8 cellular contexts compared by ENCODE assay signal in the genomic region with DNA sequence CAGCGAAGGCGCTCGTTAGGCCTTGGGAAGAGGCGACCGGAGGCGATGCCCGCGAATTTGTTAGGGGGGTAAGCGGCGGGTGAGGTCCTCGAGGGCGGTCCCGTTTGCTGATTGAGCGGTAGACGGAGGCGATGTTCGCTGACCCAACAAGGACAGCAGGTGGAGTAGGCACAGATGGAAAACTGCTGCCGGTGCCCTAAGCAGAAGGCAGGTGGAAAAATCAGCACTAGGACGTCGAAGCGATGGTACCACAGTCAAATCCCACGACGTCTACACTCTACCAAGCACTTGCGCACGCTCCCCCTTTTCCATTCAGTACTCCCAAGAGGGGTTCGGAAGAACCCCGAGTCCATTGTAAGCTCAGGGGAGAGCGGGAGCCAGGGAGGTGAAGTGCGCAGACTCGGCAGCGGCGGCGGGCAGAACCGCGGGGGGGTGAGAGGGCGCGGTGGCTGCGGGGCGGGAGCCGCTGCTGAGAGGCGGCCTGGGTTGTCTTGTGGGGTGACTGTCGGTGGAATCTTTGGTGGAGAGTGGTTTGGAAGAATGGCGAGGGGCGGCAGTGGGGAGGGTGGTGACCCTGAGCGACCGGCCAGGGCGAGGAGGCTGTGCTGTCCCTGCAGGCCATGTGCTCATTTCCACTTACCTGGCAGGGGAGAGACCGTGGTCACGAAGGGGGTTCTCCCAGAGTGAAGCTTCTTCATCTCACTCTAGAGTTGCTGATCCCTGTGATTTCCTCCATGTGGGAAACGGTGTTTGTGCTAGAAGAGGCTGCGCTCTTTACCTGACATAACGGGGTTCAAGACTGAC. TPM values are rescaled to one million over a fixed set of nuclear protein-coding genes. Genes with fewer than 3 reads are reported as not detected.
A peak's percentile ranks its signal among the peaks of the same experiment; 100 is the strongest.
DNase-seq lines count a peak whose midpoint lies in the region; FAIRE-seq and TF ChIP-seq lines count a peak whose summit lies in the region.
"Not testable (repeated sequence)": the region's sequence is repeated elsewhere in the genome, so short reads cannot be mapped to it uniquely, and the experiment has no call there.

No MANE protein-coding gene starts in this region.

- not testable (repeated sequence) for H3K9me3 ChIP-seq in MM.1S (replicated peaks; ENCODE audit: insufficient read depth, low read length); keratinocyte (ENCODE audit: control insufficient read depth, low read depth, low read length)

- not testable (repeated sequence) for H3K4me1 Mint-ChIP-seq in activated CD4-positive, alpha-beta memory T cell treated with anti-CD3 and anti-CD28 coated beads for 36 hours (ENCODE audit: low read depth); osteocyte (ENCODE audit: unreplicated experiment)

- H3K36me3 Mint-ChIP-seq in activated CD4-positive, alpha-beta memory T cell treated with anti-CD3 and anti-CD28 coated beads for 36 hours; osteocyte (ENCODE audit: unreplicated experiment): not testable (repeated sequence)

- H3K4me3 ChIP-seq in MM.1S (ENCODE audit: low read length): not testable (repeated sequence)
- H3K4me3 ChIP-seq in epithelial cell of proximal tubule (ENCODE audit: low read depth, low read length): peak overlapping the region; percentile 47
- peak overlapping the region in 2 of 3 experiments; percentile 27 to 28 for H3K4me3 ChIP-seq in keratinocyte (ENCODE audit: control insufficient read depth in 2 of 3, extremely low read depth in 1 of 3, insufficient read depth in 2 of 3, low read depth in 1 of 3, low read length in 3 of 3)

- not testable (repeated sequence) for H3F3A ChIP-seq in MM.1S (ENCODE audit: insufficient read depth, low read length)

- dilution Hi-C loops in keratinocyte (cut with MboI; ENCODE audit: extremely low pct_ligation_motif_present, low sequenced_read_pairs): not testable (repeated sequence)

- H3K9me3 Mint-ChIP-seq in activated CD4-positive, alpha-beta memory T cell treated with anti-CD3 and anti-CD28 coated beads for 36 hours; osteocyte (ENCODE audit: unreplicated experiment): not testable (repeated sequence)

- not testable (repeated sequence) for H2AFZ ChIP-seq in MM.1S (ENCODE audit: low read length)
- peak overlapping the region; percentile 43 for H2AFZ ChIP-seq in keratinocyte (ENCODE audit: control insufficient read depth, low read length)

- H3K9me1 ChIP-seq in keratinocyte (ENCODE audit: control insufficient read depth, extremely low read depth, insufficient read depth, low read length): not testable (repeated sequence)

- H3K9ac ChIP-seq in MM.1S (ENCODE audit: low read length); keratinocyte (ENCODE audit: control insufficient read depth, extremely low read depth, insufficient read depth, low read length): not testable (repeated sequence)

- POLR2A ChIA-PET in activated CD4-positive, alpha-beta memory T cell treated with anti-CD3 and anti-CD28 coated beads for 36 hours (lab: Charles Lee): not testable (repeated sequence)

- not testable (repeated sequence) for H3K27ac ChIP-seq in MM.1S (ENCODE audit: low read length); keratinocyte (ENCODE audit: control insufficient read depth, insufficient read depth, low read length)

- H3K27me3 ChIP-seq in MM.1S (replicated peaks; ENCODE audit: insufficient read depth, low read length): peaks cover 24% of the 10 kb centered on the region
- H3K27me3 ChIP-seq in keratinocyte (ENCODE audit: control insufficient read depth, extremely low read depth, insufficient read depth, low read length): not testable (repeated sequence)

- H3K9me2 ChIP-seq in MM.1S (replicated peaks; ENCODE audit: insufficient read depth, low read length): not testable (repeated sequence)

- not testable (repeated sequence) for H3K79me2 ChIP-seq in MM.1S (ENCODE audit: low read length); keratinocyte (ENCODE audit: control insufficient read depth, insufficient read depth, low read length)

- H4K20me1 ChIP-seq in MM.1S (ENCODE audit: insufficient read depth, low read length); keratinocyte (ENCODE audit: control insufficient read depth, extremely low read depth, insufficient read depth, low read length): not testable (repeated sequence)

- peak overlapping the region; percentile 69 for H3K4me3 Mint-ChIP-seq in activated CD4-positive, alpha-beta memory T cell treated with anti-CD3 and anti-CD28 coated beads for 36 hours
- peak overlapping the region; percentile 70 for H3K4me3 Mint-ChIP-seq in osteocyte (ENCODE audit: unreplicated experiment)

- FAIRE-seq in keratinocyte (lab: Jason Lieb, UNC): not testable (repeated sequence)

- not testable (repeated sequence) for H3K27ac Mint-ChIP-seq in activated CD4-positive, alpha-beta memory T cell treated with anti-CD3 and anti-CD28 coated beads for 36 hours; osteocyte (ENCODE audit: unreplicated experiment)

- H3K4me2 ChIP-seq in MM.1S (ENCODE audit: low read depth, low read length) (peak overlapping the region; percentile 18; the same call in 1 of the 2 replicates), keratinocyte (ENCODE audit: control insufficient read depth, extremely low read depth, insufficient read depth, low read depth, low read length) (peak overlapping the region; percentile 65)

- H3K36me3 ChIP-seq in MM.1S (replicated peaks; ENCODE audit: insufficient read depth, low read length); keratinocyte (ENCODE audit: control insufficient read depth in 2 of 2, extremely low read depth in 1 of 2, insufficient read depth in 2 of 2, low read length in 2 of 2): not testable (repeated sequence)

- not testable (repeated sequence) for H3K4me1 ChIP-seq in MM.1S (ENCODE audit: low read length); keratinocyte (ENCODE audit: control insufficient read depth, extremely low read depth, insufficient read depth, low read length)

- CTCF ChIA-PET in activated CD4-positive, alpha-beta memory T cell treated with anti-CD3 and anti-CD28 coated beads for 36 hours (lab: Charles Lee): not testable (repeated sequence)

- not testable (repeated sequence) for TF ChIP-seq CTCF in MM.1S (IDR thresholded peaks at IDR 0.05; ENCODE audit: low read length); epithelial cell of proximal tubule (conservative IDR thresholded peaks at IDR 0.05; ENCODE audit: low read depth, low read length); keratinocyte (optimal IDR thresholded peaks at IDR 0.05 in 1 of 3, IDR thresholded peaks at IDR 0.05 in 1 of 3, conservative IDR thresholded peaks at IDR 0.05 in 1 of 3; ENCODE audit: extremely low read depth in 1 of 3, insufficient read depth in 2 of 3, low read length in 3 of 3); osteocyte (IDR thresholded peaks at IDR 0.05)

- DNase-seq in C1 segment of cervical spinal cord (lab: John Stamatoyannopoulos, UW) (peak in 10 of 14 donors; percentile 23 to 80 (median 39)), amygdala (lab: John Stamatoyannopoulos, UW) (peak in 37 of 56 donors; percentile 4 to 78 (median 49))
- DNase-seq in MM.1S; epithelial cell of proximal tubule (ENCODE audit: low read depth); keratinocyte (ENCODE audit: low read depth, low spot score); osteocyte (ENCODE audit: extremely low spot score, unreplicated experiment): not testable (repeated sequence)
- peak; percentile 38 for DNase-seq in activated CD4-positive, alpha-beta memory T cell treated with anti-CD3 and anti-CD28 coated beads for 36 hours
- DNase-seq in stimulated activated CD8-positive, alpha-beta memory T cell treated with anti-CD3 and anti-CD28 coated beads, Interleukin-4, amount 100 ng/mL, for 48 hours: peak; percentile 54

- intact Hi-C loops in activated CD4-positive, alpha-beta memory T cell treated with anti-CD3 and anti-CD28 coated beads for 36 hours (cut with micrococcal nuclease): not testable (repeated sequence)

- H3K27me3 Mint-ChIP-seq in activated CD4-positive, alpha-beta memory T cell treated with anti-CD3 and anti-CD28 coated beads for 36 hours: peaks cover 32% of the 10 kb centered on the region
- peaks cover 20% of the 10 kb centered on the region for H3K27me3 Mint-ChIP-seq in osteocyte (ENCODE audit: unreplicated experiment)

RNA-seq across cellular contexts. Expression of a gene that starts 22.5 kb away (rescaled TPM):
- 1,000 to 10,000 TPM; 1,390 to 1,409 TPM for total RNA-seq in activated CD4-positive, alpha-beta memory T cell treated with anti-CD3 and anti-CD28 coated beads for 36 hours
- total RNA-seq in epithelial cell of proximal tubule (under 0.01 TPM in 2 replicates), osteocyte (2,650 and 2,859 TPM in 2 replicates)
- 66.0 to 67.0 TPM in 2 of 3 replicates, not detected in the other for polyA plus RNA-seq in keratinocyte
- not detected for polyA plus RNA-seq in keratinocyte (2011; ENCODE audit: low read depth)
- not detected in 2 replicates for polyA plus RNA-seq in keratinocyte (2011; cell fraction: cytosol; rRNA removed)
- polyA plus RNA-seq in keratinocyte (2011; cell fraction: nucleus; rRNA removed): under 0.01 TPM in 2 replicates
- polyA plus RNA-seq in keratinocyte (2012; ENCODE audit: low replicate concordance): not detected in 2 replicates
- polyA minus RNA-seq in keratinocyte: 13,175 to 24,724 TPM (median 16,252 TPM) in 3 replicates
- polyA minus RNA-seq in keratinocyte (2011; cell fraction: cytosol; rRNA and poly(A)+ RNA removed): 39,283 TPM
- 15,420 and 21,721 TPM in 2 replicates for polyA minus RNA-seq in keratinocyte (2011; cell fraction: nucleus; rRNA and poly(A)+ RNA removed)

RNA-seq across cellular contexts. Expression of a gene that starts 48.5 kb away (rescaled TPM):
- total RNA-seq in activated CD4-positive, alpha-beta memory T cell treated with anti-CD3 and anti-CD28 coated beads for 36 hours: 10 to 100 TPM; 15.9 to 18.7 TPM
- total RNA-seq in epithelial cell of proximal tubule (15.2 and 17.7 TPM in 2 replicates), osteocyte (31.4 and 34.5 TPM in 2 replicates)
- 5.4 to 11.0 TPM (median 8.2 TPM) in 3 replicates for polyA plus RNA-seq in keratinocyte
- 7.1 TPM for polyA plus RNA-seq in keratinocyte (2011; ENCODE audit: low read depth)
- 0.84 and 2.6 TPM in 2 replicates for polyA plus RNA-seq in keratinocyte (2011; cell fraction: cytosol; rRNA removed)
- polyA plus RNA-seq in keratinocyte (2011; cell fraction: nucleus; rRNA removed): 32.9 and 42.0 TPM in 2 replicates
- polyA plus RNA-seq in keratinocyte (2012; ENCODE audit: low replicate concordance): 3.3 and 7.4 TPM in 2 replicates
- polyA minus RNA-seq in keratinocyte: 3.1 to 10.6 TPM (median 7.5 TPM) in 3 replicates
- polyA minus RNA-seq in keratinocyte (2011; cell fraction: cytosol; rRNA and poly(A)+ RNA removed): 7.3 TPM
- 13.4 and 13.8 TPM in 2 replicates for polyA minus RNA-seq in keratinocyte (2011; cell fraction: nucleus; rRNA and poly(A)+ RNA removed)

Comparison
In these comparisons a context has a peak if more than half of its experiments do, and no peak if none do; other contexts are left out.
1. RNA of a gene that starts 22.5 kb away (total RNA-seq): 2,650 to 2,859 TPM in osteocyte and 1,390 to 1,409 TPM in activated CD4-positive, alpha-beta memory T cell treated with anti-CD3 and anti-CD28 coated beads for 36 hours; under 0.01 TPM in epithelial cell of proximal tubule; every median in the first group is over 1,000 times any median in the second.